23 cellular contexts compared by ENCODE assay signal in the genomic region with DNA sequence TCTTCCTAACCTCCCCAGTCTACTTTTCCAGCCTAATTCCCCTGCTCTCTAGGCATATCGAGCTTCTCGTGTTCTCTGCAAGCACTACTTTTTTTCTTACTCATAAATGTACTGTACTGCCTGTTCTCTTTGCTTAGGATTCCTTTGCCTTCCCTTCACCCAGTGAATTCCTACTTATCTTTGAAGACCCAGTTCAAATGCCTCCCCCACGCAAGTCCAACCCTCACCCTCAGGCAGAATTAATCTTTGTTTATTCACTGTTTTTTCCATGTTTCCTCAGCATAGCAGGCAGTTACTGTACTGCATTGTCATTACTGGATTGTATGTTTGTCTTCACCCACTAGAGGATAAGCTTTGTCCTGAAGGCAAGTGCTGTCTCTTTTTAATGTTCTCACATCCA.
A peak's percentile ranks its signal among the peaks of the same experiment; 100 is the strongest.
DNase-seq lines count a peak whose midpoint lies in the region; ATAC-seq lines count a peak whose summit lies in the region.
"Had no signal": no experiment of that assay in that cellular context is flagged by ENCODE, and none has a peak within 500 bp of the region (broad histone marks: within the 10 kb centered on the region; RNA-seq: fewer than 3 reads in every experiment).

No MANE protein-coding gene starts in this region.

- no peak overlapping the region for H4K5ac ChIP-seq in mesendoderm (ENCODE audit: low read length)

- H3K9me3 Mint-ChIP-seq in CD8-positive, alpha-beta memory T cell = peaks cover 0 to 2% (median 0%) of the 10 kb centered on the region in 5 donors
- H3K9me3 Mint-ChIP-seq: activated T-helper 17 cell treated with anti-CD3 and anti-CD28 coated beads, Interleukin-2, amount 50 U/mL, for 72 hours; central memory CD8-positive, alpha-beta T cell; IgD-negative memory B cell; memory B cell; stimulated activated naive CD8-positive, alpha-beta T cell treated with anti-CD3 and anti-CD28 coated beads, Interleukin-15, amount 100 ng/mL, for 72 hours; type B pancreatic cell had no signal

- CTCF ChIA-PET in CD8-positive, alpha-beta memory T cell (lab: Charles Lee) = no interaction called here

- H2BK15ac ChIP-seq in mesendoderm (replicated peaks; ENCODE audit: low read depth) = no peak overlapping the region

- H3K4ac ChIP-seq in mesendoderm (ENCODE audit: low read depth, low read length) = no peak overlapping the region

- H3K23ac ChIP-seq in mesendoderm (ENCODE audit: low read length) = no peak overlapping the region

- H3K36me3 ChIP-seq in mesendoderm (ENCODE audit: control insufficient read depth, insufficient read depth, low read length) = no peaks in the 10 kb centered on the region
- H3K36me3 ChIP-seq in CD8-positive, alpha-beta memory T cell (ENCODE audit: insufficient read depth, low read length) = no peaks in the 10 kb centered on the region

- H3K4me2 ChIP-seq in mesendoderm (ENCODE audit: low read length) = no peak overlapping the region

- no peak overlapping the region for H2BK5ac ChIP-seq in mesendoderm (ENCODE audit: low read length)

- H3K56ac ChIP-seq in mesendoderm (ENCODE audit: low read length) = no peak overlapping the region

- no peak overlapping the region for H2AK5ac ChIP-seq in mesendoderm (ENCODE audit: low read length)

- DNase-seq in H4 (ENCODE audit: low spot score) = peak; percentile 62
- DNase-seq in NCI-H226 = peak; percentile 71
- DNase-seq in mesendoderm = no peak
- DNase-seq in CD8-positive, alpha-beta memory T cell = no peak
- DNase-seq in activated effector memory CD4-positive, alpha-beta T cell treated with Interleukin-2 at 50 U/mL for 16 hours = no peak
- DNase-seq: activated CD4-positive, alpha-beta T cell treated with anti-CD3 and anti-CD28 coated beads for 48 hours; activated CD8-positive, alpha-beta memory T cell treated with anti-CD3 and anti-CD28 coated beads, Interleukin-2, amount 10 ng/mL, durations not matched to agents 7 days and 5 days; AML-193; H7; MM.1S; naive thymus-derived CD4-positive, alpha-beta T cell; NCI-H187; NCI-H510A; stimulated activated CD4-positive, alpha-beta T cell treated with anti-CD3 and anti-CD28 coated beads, Interleukin-2, amount 100 ng/mL, for 24 hours; stimulated activated naive CD8-positive, alpha-beta T cell treated with anti-CD3 and anti-CD28 coated beads, Interleukin-15, amount 100 ng/mL, for 72 hours had no signal

- H3K27me3 ChIP-seq in mesendoderm (ENCODE audit: insufficient read depth, low read length, poor library complexity) = no peaks in the 10 kb centered on the region
- no peaks in the 10 kb centered on the region for H3K27me3 ChIP-seq in CD8-positive, alpha-beta memory T cell (ENCODE audit: insufficient read depth, low read length, poor library complexity, severe bottlenecking)

- no peaks in the 10 kb centered on the region for H3K9me3 ChIP-seq in CD8-positive, alpha-beta memory T cell (ENCODE audit: low read length)

- no CpG with 5 or more reads among the region's 3 CpGs for WGBS in mesendoderm (ENCODE audit: extremely low coverage, insufficient coverage, low lambda C conversion rate)

- no peak overlapping the region for H4K8ac ChIP-seq in mesendoderm (ENCODE audit: low read depth, low read length)

- no peaks in the 10 kb centered on the region for H3K36me3 Mint-ChIP-seq in CD8-positive, alpha-beta memory T cell
- H3K36me3 Mint-ChIP-seq: activated CD8-positive, alpha-beta memory T cell treated with anti-CD3 and anti-CD28 coated beads, Interleukin-2, amount 10 ng/mL, durations not matched to agents 7 days and 5 days; IgD-negative memory B cell; memory B cell; naive thymus-derived CD4-positive, alpha-beta T cell; type B pancreatic cell had no signal

- POLR2A ChIA-PET in CD8-positive, alpha-beta memory T cell (lab: Charles Lee) = no interaction called here

- no peak overlapping the region for H3K18ac ChIP-seq in mesendoderm (ENCODE audit: low read length)

- no peak overlapping the region for H3K4me3 Mint-ChIP-seq in CD8-positive, alpha-beta memory T cell
- H3K4me3 Mint-ChIP-seq: activated CD8-positive, alpha-beta memory T cell treated with anti-CD3 and anti-CD28 coated beads, Interleukin-2, amount 10 ng/mL, durations not matched to agents 7 days and 5 days; activated T-helper 17 cell treated with anti-CD3 and anti-CD28 coated beads, Interleukin-2, amount 50 U/mL, for 72 hours; central memory CD8-positive, alpha-beta T cell; IgD-negative memory B cell; memory B cell; naive thymus-derived CD4-positive, alpha-beta T cell; stimulated activated naive CD8-positive, alpha-beta T cell treated with anti-CD3 and anti-CD28 coated beads, Interleukin-15, amount 100 ng/mL, for 72 hours; type B pancreatic cell had no signal

- no peak for ATAC-seq in GM19324 (IDR thresholded peaks at IDR 0.05; ENCODE audit: low FRiP score, unreplicated experiment)
- ATAC-seq: activated CD8-positive, alpha-beta memory T cell treated with anti-CD3 and anti-CD28 coated beads, Interleukin-2, amount 10 ng/mL, durations not matched to agents 7 days and 5 days; activated T-helper 17 cell treated with anti-CD3 and anti-CD28 coated beads, Interleukin-2, amount 50 U/mL, for 72 hours; naive thymus-derived CD4-positive, alpha-beta T cell; stimulated activated naive CD8-positive, alpha-beta T cell treated with anti-CD3 and anti-CD28 coated beads, Interleukin-15, amount 100 ng/mL, for 72 hours had no signal

- H3K27ac ChIP-seq in cingulate gyrus (ENCODE audit: low read depth, low read length) (peak overlapping the region; percentile 25), mesendoderm (ENCODE audit: low read depth, low read length) (no peak overlapping the region)
- no peak overlapping the region for H3K27ac ChIP-seq in CD8-positive, alpha-beta memory T cell (ENCODE audit: low read depth, low read length)
- H3K27ac ChIP-seq: parathyroid adenoma had no signal

- peak overlapping the region; percentile 13 for H2BK120ac ChIP-seq in mesendoderm (ENCODE audit: low read depth, low read length)

- no peaks in the 10 kb centered on the region for H3K27me3 Mint-ChIP-seq in CD8-positive, alpha-beta memory T cell
- H3K27me3 Mint-ChIP-seq: activated CD8-positive, alpha-beta memory T cell treated with anti-CD3 and anti-CD28 coated beads, Interleukin-2, amount 10 ng/mL, durations not matched to agents 7 days and 5 days; activated T-helper 17 cell treated with anti-CD3 and anti-CD28 coated beads, Interleukin-2, amount 50 U/mL, for 72 hours; central memory CD8-positive, alpha-beta T cell; IgD-negative memory B cell; memory B cell; naive thymus-derived CD4-positive, alpha-beta T cell; stimulated activated naive CD8-positive, alpha-beta T cell treated with anti-CD3 and anti-CD28 coated beads, Interleukin-15, amount 100 ng/mL, for 72 hours; type B pancreatic cell had no signal

- H3K4me1 Mint-ChIP-seq in CD8-positive, alpha-beta memory T cell = no peaks in the 10 kb centered on the region
- H3K4me1 Mint-ChIP-seq: activated CD8-positive, alpha-beta memory T cell treated with anti-CD3 and anti-CD28 coated beads, Interleukin-2, amount 10 ng/mL, durations not matched to agents 7 days and 5 days; activated T-helper 17 cell treated with anti-CD3 and anti-CD28 coated beads, Interleukin-2, amount 50 U/mL, for 72 hours; central memory CD8-positive, alpha-beta T cell; IgD-negative memory B cell; memory B cell; naive thymus-derived CD4-positive, alpha-beta T cell; stimulated activated naive CD8-positive, alpha-beta T cell treated with anti-CD3 and anti-CD28 coated beads, Interleukin-15, amount 100 ng/mL, for 72 hours had no signal

- no peak overlapping the region for H3K4me3 ChIP-seq in mesendoderm (ENCODE audit: low read length)
- H3K4me3 ChIP-seq in CD8-positive, alpha-beta memory T cell (ENCODE audit: low read length) = no peak overlapping the region

- no peak overlapping the region for H3K9ac ChIP-seq in mesendoderm (ENCODE audit: low read length)
- H3K9ac ChIP-seq: parathyroid adenoma had no signal

- no peaks in the 10 kb centered on the region for H3K79me1 ChIP-seq in mesendoderm (ENCODE audit: low read length)

- peaks cover 6% of the 10 kb centered on the region for H3K4me1 ChIP-seq in mesendoderm (ENCODE audit: control insufficient read depth, low read depth, low read length)
- no peaks in the 10 kb centered on the region for H3K4me1 ChIP-seq in CD8-positive, alpha-beta memory T cell (ENCODE audit: insufficient read depth, low read length)
- H3K4me1 ChIP-seq: parathyroid adenoma had no signal

- H3K79me2 ChIP-seq in mesendoderm (ENCODE audit: control insufficient read depth, insufficient read depth, low read length) = no peaks in the 10 kb centered on the region
- H3K79me2 ChIP-seq: parathyroid adenoma had no signal

- H3K27ac Mint-ChIP-seq in CD8-positive, alpha-beta memory T cell = no peak overlapping the region
- H3K27ac Mint-ChIP-seq: activated CD8-positive, alpha-beta memory T cell treated with anti-CD3 and anti-CD28 coated beads, Interleukin-2, amount 10 ng/mL, durations not matched to agents 7 days and 5 days; activated T-helper 17 cell treated with anti-CD3 and anti-CD28 coated beads, Interleukin-2, amount 50 U/mL, for 72 hours; IgD-negative memory B cell; memory B cell; naive thymus-derived CD4-positive, alpha-beta T cell; stimulated activated naive CD8-positive, alpha-beta T cell treated with anti-CD3 and anti-CD28 coated beads, Interleukin-15, amount 100 ng/mL, for 72 hours; type B pancreatic cell had no signal

Comparison
In these comparisons a context has a peak if more than half of its experiments do, and no peak if none do; other contexts are left out.
1. DNase-seq: peak in H4 (single experiment) and NCI-H226 (single experiment); none in mesendoderm (single experiment), CD8-positive, alpha-beta memory T cell (0 of 5) and activated effector memory CD4-positive, alpha-beta T cell treated with Interleukin-2 at 50 U/mL for 16 hours (single experiment).